In the genomic region with DNA sequence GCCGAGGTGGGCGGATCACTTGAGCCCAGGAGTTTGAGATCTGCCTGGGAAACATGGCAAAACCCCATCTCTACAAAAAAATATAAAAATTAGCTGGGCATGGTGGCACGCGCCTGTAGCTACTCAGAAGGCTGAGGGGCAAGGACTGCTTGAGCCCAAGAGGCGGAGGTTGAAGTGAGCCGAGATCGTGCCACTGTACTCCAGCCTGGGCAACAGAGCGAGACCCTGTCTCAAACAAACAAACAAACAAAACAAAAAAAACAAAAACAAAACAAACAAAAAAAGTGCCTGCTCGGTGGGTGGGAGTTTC, we compare ENCODE assay signal across 9 cellular contexts. TPM values are rescaled to one million over a fixed set of nuclear protein-coding genes. Genes with fewer than 3 reads are reported as not detected.
DNase-seq lines count a peak whose midpoint lies in the region; ATAC-seq and TF ChIP-seq lines count a peak whose summit lies in the region.
"Not testable (repeated sequence)": the region's sequence is repeated elsewhere in the genome, so short reads cannot be mapped to it uniquely, and the experiment has no call there.
"Had no signal": no experiment of that assay in that cellular context is flagged by ENCODE, and none has a peak within 500 bp of the region (broad histone marks: within the 10 kb centered on the region; RNA-seq: fewer than 3 reads in every experiment).

No MANE protein-coding gene starts in this region.

- not testable (repeated sequence) for H3K27me3 ChIP-seq in CD4-positive, alpha-beta T cell (ENCODE audit: control insufficient read depth, insufficient read depth, low read length); Karpas-422 (ENCODE audit: low read length); gastroesophageal sphincter; gastrocnemius medialis; upper lobe of right lung

- H3K4me3 ChIP-seq in Karpas-422 (ENCODE audit: low read length): peak overlapping the region; percentile 35; the same call in 1 of the 2 replicates
- H3K4me3 ChIP-seq in gastroesophageal sphincter, gastrocnemius medialis, upper lobe of right lung: not testable (repeated sequence)

- H3K9me2 ChIP-seq in Karpas-422 (replicated peaks; ENCODE audit: insufficient read depth, low read length): not testable (repeated sequence)

- not testable (repeated sequence) for H3K27ac ChIP-seq in CD4-positive, alpha-beta T cell (ENCODE audit: low read depth, low read length); upper lobe of right lung
- peak overlapping the region; percentile 98 for H3K27ac ChIP-seq in Karpas-422 (ENCODE audit: low read length)
- H3K27ac ChIP-seq in gastroesophageal sphincter: peak overlapping the region in 3 of 4 donors; percentile 27 to 69 (median 56)
- H3K27ac ChIP-seq in gastrocnemius medialis: peak overlapping the region; percentile 46 to 72 (median 64)

- not testable (repeated sequence) for H4K20me1 ChIP-seq in Karpas-422 (ENCODE audit: insufficient read depth, low read depth, low read length)

- POLR2A ChIA-PET in CD4-positive, alpha-beta T cell (lab: Charles Lee); T-cell (lab: Charles Lee): not testable (repeated sequence)

- peaks cover 90% of the 10 kb centered on the region for H3K36me3 Mint-ChIP-seq in CD4-positive, alpha-beta T cell (ENCODE audit: low read depth)
- H3K36me3 Mint-ChIP-seq in T-cell (peaks cover 68% of the 10 kb centered on the region), naive B cell (peaks cover 34 to 51% of the 10 kb centered on the region in 2 donors)
- peaks cover 31% of the 10 kb centered on the region for H3K36me3 Mint-ChIP-seq in activated naive CD4-positive, alpha-beta T cell treated with anti-CD3 and anti-CD28 coated beads, Interleukin-2, amount 50 U/mL, for 24 hours

- H3K9me3 Mint-ChIP-seq in CD4-positive, alpha-beta T cell; T-cell; activated naive CD4-positive, alpha-beta T cell treated with anti-CD3 and anti-CD28 coated beads, Interleukin-2, amount 50 U/mL, for 24 hours; naive B cell: not testable (repeated sequence)

- in situ Hi-C loops in gastrocnemius medialis (cut with MboI; ENCODE audit: low sequenced_read_pairs in 4 of 4): not testable (repeated sequence)

- H2AFZ ChIP-seq in Karpas-422 (ENCODE audit: low read length): not testable (repeated sequence)

- not testable (repeated sequence) for TF ChIP-seq EP300 in gastroesophageal sphincter (IDR thresholded peaks at IDR 0.05)

- WGBS in gastroesophageal sphincter (ENCODE audit: low coverage in 1 of 2), 2 donors: 93% methylated on average over 8 to 9 of the region's 9 CpGs

- not testable (repeated sequence) for H3K27me3 Mint-ChIP-seq in CD4-positive, alpha-beta T cell; T-cell; activated naive CD4-positive, alpha-beta T cell treated with anti-CD3 and anti-CD28 coated beads, Interleukin-2, amount 50 U/mL, for 24 hours; naive B cell

- not testable (repeated sequence) for TF ChIP-seq CTCF in CD4-positive, alpha-beta T cell (IDR thresholded peaks at IDR 0.05); gastroesophageal sphincter (IDR thresholded peaks at IDR 0.05); gastrocnemius medialis (IDR thresholded peaks at IDR 0.05 in 4 of 5, conservative IDR thresholded peaks at IDR 0.05 in 1 of 5); upper lobe of right lung (IDR thresholded peaks at IDR 0.05)

- CTCF ChIA-PET in CD4-positive, alpha-beta T cell (lab: Charles Lee); T-cell (lab: Charles Lee): not testable (repeated sequence)

- H3K4me1 ChIP-seq in Karpas-422 (ENCODE audit: low read length): peaks cover 43% of the 10 kb centered on the region
- peaks cover 0 to 23% (median 9%) of the 10 kb centered on the region in 3 donors for H3K4me1 ChIP-seq in gastroesophageal sphincter
- H3K4me1 ChIP-seq in gastrocnemius medialis: peaks cover 6 to 11% of the 10 kb centered on the region in 2 donors
- peaks cover 14% of the 10 kb centered on the region for H3K4me1 ChIP-seq in upper lobe of right lung

- intact Hi-C loops in CD4-positive, alpha-beta T cell (cut with DNase I, micrococcal nuclease): loop anchor here in 1 of 2 experiments (5.0 kb wide), 1 partner anchor 40 kb away; no protein-coding TSS in a partner anchor
- intact Hi-C loops in gastrocnemius medialis (cut with DNase I; ENCODE audit: low total_unique reads); upper lobe of right lung (cut with DNase I): not testable (repeated sequence)

- H3K79me2 ChIP-seq in Karpas-422 (ENCODE audit: low read length): peaks cover 20% of the 10 kb centered on the region

- H3K4me1 Mint-ChIP-seq in CD4-positive, alpha-beta T cell (ENCODE audit: low read depth): peaks cover 69% of the 10 kb centered on the region
- H3K4me1 Mint-ChIP-seq in T-cell: peaks cover 47 to 55% (median 51%) of the 10 kb centered on the region in 3 donors
- H3K4me1 Mint-ChIP-seq in activated naive CD4-positive, alpha-beta T cell treated with anti-CD3 and anti-CD28 coated beads, Interleukin-2, amount 50 U/mL, for 24 hours: peaks cover 76% of the 10 kb centered on the region
- peaks cover 58 to 82% (median 68%) of the 10 kb centered on the region in 3 donors for H3K4me1 Mint-ChIP-seq in naive B cell

- H3K9ac ChIP-seq in Karpas-422 (ENCODE audit: low read length): peak overlapping the region; percentile 64

- DNase-seq in CD4-positive, alpha-beta T cell; Karpas-422; T-cell; naive B cell; gastrocnemius medialis: not testable (repeated sequence)
- DNase-seq in upper lobe of right lung: peak; percentile 13

- H3K36me3 ChIP-seq in Karpas-422 (ENCODE audit: insufficient read depth, low read length) (peaks cover 75% of the 10 kb centered on the region), gastroesophageal sphincter (peaks cover 0 to 69% of the 10 kb centered on the region in 2 donors), gastrocnemius medialis (peaks cover 0 to 46% of the 10 kb centered on the region in 2 donors), upper lobe of right lung (peaks cover 43% of the 10 kb centered on the region)

- not testable (repeated sequence) for TF ChIP-seq POLR2A in gastroesophageal sphincter (IDR thresholded peaks at IDR 0.05); gastrocnemius medialis (IDR thresholded peaks at IDR 0.05)

- peak overlapping the region; percentile 74 for H3K27ac Mint-ChIP-seq in CD4-positive, alpha-beta T cell
- H3K27ac Mint-ChIP-seq in T-cell: peak overlapping the region; percentile 73 to 85
- peak overlapping the region; percentile 91 for H3K27ac Mint-ChIP-seq in activated naive CD4-positive, alpha-beta T cell treated with anti-CD3 and anti-CD28 coated beads, Interleukin-2, amount 50 U/mL, for 24 hours
- H3K27ac Mint-ChIP-seq in naive B cell: peak overlapping the region; percentile 26 to 98 (median 94)

- H3K4me2 ChIP-seq in Karpas-422 (ENCODE audit: low read depth, low read length, poor library complexity, severe bottlenecking): peak overlapping the region; percentile 58

- H3K4me3 Mint-ChIP-seq in CD4-positive, alpha-beta T cell; T-cell; activated naive CD4-positive, alpha-beta T cell treated with anti-CD3 and anti-CD28 coated beads, Interleukin-2, amount 50 U/mL, for 24 hours: not testable (repeated sequence)
- peak overlapping the region in 6 of 8 donors; percentile 62 to 88 (median 74) for H3K4me3 Mint-ChIP-seq in naive B cell

- H3K9me3 ChIP-seq in CD4-positive, alpha-beta T cell (ENCODE audit: control insufficient read depth, low read length); Karpas-422 (ENCODE audit: low read length); gastroesophageal sphincter; gastrocnemius medialis; upper lobe of right lung: not testable (repeated sequence)

- not testable (repeated sequence) for ATAC-seq in CD4-positive, alpha-beta T cell (ENCODE audit: poor library complexity); T-cell (replicated peaks in 1 of 4); gastroesophageal sphincter; naive B cell (ENCODE audit: low read depth in 2 of 2); gastrocnemius medialis; upper lobe of right lung

RNA-seq across cellular contexts. Expression of a gene that starts 26.6 kb away (rescaled TPM):
- 10 to 100 TPM; 68.0 to 68.9 TPM for total RNA-seq in CD4-positive, alpha-beta T cell
- 241 and 291 TPM in 2 replicates for total RNA-seq in Karpas-422 (2014; rRNA removed; shearing (Covaris generic); ENCODE audit: low replicate concordance)
- total RNA-seq in T-cell: 100 to 1,000 TPM in 1 of 5 donors, 10 to 100 TPM in 4; 86.3 to 112 (median 93.5) TPM
- 100 to 1,000 TPM; 204 to 317 (median 256) TPM for total RNA-seq in gastroesophageal sphincter
- polyA plus RNA-seq in naive B cell (ENCODE audit: low read depth in 6 of 6): 100 to 1,000 TPM in 3 of 6 donors, 10 to 100 TPM in 3; 76.4 to 143 (median 98.1) TPM
- 100 to 1,000 TPM in 3 of 4 donors, 10 to 100 TPM in 1; 93.4 to 128 (median 114) TPM for total RNA-seq in gastrocnemius medialis
- 81.9 TPM for total RNA-seq in upper lobe of right lung
- total RNA-seq: A673 had no signal

RNA-seq across cellular contexts. Expression of a gene that starts 39.7 kb away (rescaled TPM):
- 100 to 1,000 TPM; 108 to 130 TPM for total RNA-seq in CD4-positive, alpha-beta T cell
- total RNA-seq in Karpas-422 (2014; rRNA removed; shearing (Covaris generic); ENCODE audit: low replicate concordance): 277 and 387 TPM in 2 replicates
- 100 to 1,000 TPM; 266 to 395 (median 345) TPM for total RNA-seq in T-cell
- total RNA-seq in gastroesophageal sphincter: 100 to 1,000 TPM; 359 to 435 (median 375) TPM
- polyA plus RNA-seq in naive B cell (ENCODE audit: low read depth in 6 of 6): 100 to 1,000 TPM; 183 to 442 (median 326) TPM
- 100 to 1,000 TPM in 3 of 4 donors, 10 to 100 TPM in 1; 91.6 to 164 (median 142) TPM for total RNA-seq in gastrocnemius medialis
- total RNA-seq in upper lobe of right lung: 143 TPM

RNA-seq across cellular contexts. Expression of a gene that starts 55.7 kb away (rescaled TPM):
- 1 to 10 TPM; 3.1 to 4.1 TPM for total RNA-seq in CD4-positive, alpha-beta T cell
- 132 and 133 TPM in 2 replicates for total RNA-seq in Karpas-422 (2014; rRNA removed; shearing (Covaris generic); ENCODE audit: low replicate concordance)
- 10 to 100 TPM in 3 of 5 donors, 1 to 10 TPM in 2; 8.2 to 20.9 (median 11.5) TPM for total RNA-seq in T-cell
- total RNA-seq in gastroesophageal sphincter: 10 to 100 TPM; 23.3 to 37.2 (median 29.1) TPM
- 10 to 100 TPM; 37.6 to 74.5 (median 53.4) TPM for polyA plus RNA-seq in naive B cell (ENCODE audit: low read depth in 6 of 6)
- total RNA-seq in gastrocnemius medialis: 1 to 10 TPM; 5.0 to 7.2 (median 5.7) TPM
- 104 TPM for total RNA-seq in upper lobe of right lung
